In genomic region chr5:84332106-84332505, GRCh38 we compare ENCODE assay signal across 28 cellular contexts. TPM values are rescaled to one million over a fixed set of nuclear protein-coding genes. Genes with fewer than 3 reads are reported as not detected.
"Had no signal": no experiment of that assay in that cellular context is flagged by ENCODE, and none has a peak within 500 bp of the region (broad histone marks: within the 10 kb centered on the region; RNA-seq: fewer than 3 reads in every experiment).

No MANE protein-coding gene starts in this region.

- H3K27me3 Mint-ChIP-seq: naive B cell; naive thymus-derived CD8-positive, alpha-beta T cell; natural killer cell treated with Interleukin-12 subunit alpha and Interleukin-12 subunit beta and Interleukin-15 and Interleukin-18, amount 100 ng/mL, for 72 hours; stimulated activated naive B cell treated with anti-CD40 and anti-IgM and Interleukin-4, amounts not matched to agents 10 μg/mL and 1 μg/mL and 100 μg/mL, for 72 hours; stimulated activated naive CD8-positive, alpha-beta T cell treated with anti-CD3 and anti-CD28 coated beads, Interleukin-15, Interleukin-2, amounts not matched to agents 100 ng/mL and 50 ng/mL, for 24 hours; type B pancreatic cell had no signal

- H3K27ac Mint-ChIP-seq: naive B cell; naive thymus-derived CD8-positive, alpha-beta T cell; natural killer cell treated with Interleukin-12 subunit alpha and Interleukin-12 subunit beta and Interleukin-15 and Interleukin-18, amount 100 ng/mL, for 72 hours; nephron progenitor cell; stimulated activated effector memory CD8-positive, alpha-beta T cell treated with anti-CD3 and anti-CD28 coated beads, Interleukin-12 subunit alpha, Interleukin-12 subunit beta, amount 100 ng/mL, for 72 hours; stimulated activated naive B cell treated with anti-CD40 and anti-IgM and Interleukin-4, amounts not matched to agents 10 μg/mL and 1 μg/mL and 100 μg/mL, for 72 hours; stimulated activated naive CD8-positive, alpha-beta T cell treated with anti-CD3 and anti-CD28 coated beads, Interleukin-15, Interleukin-2, amounts not matched to agents 100 ng/mL and 50 ng/mL, for 24 hours; type B pancreatic cell had no signal

- H3K9me3 Mint-ChIP-seq: nephron progenitor cell, neural crest cell had no signal

- H3K4me1 Mint-ChIP-seq: naive B cell; naive thymus-derived CD8-positive, alpha-beta T cell; nephron progenitor cell; neural crest cell; stimulated activated effector memory CD8-positive, alpha-beta T cell treated with anti-CD3 and anti-CD28 coated beads, Interleukin-12 subunit alpha, Interleukin-12 subunit beta, amount 100 ng/mL, for 72 hours; stimulated activated naive B cell treated with anti-CD40 and anti-IgM and Interleukin-4, amounts not matched to agents 10 μg/mL and 1 μg/mL and 100 μg/mL, for 72 hours had no signal

- DNase-seq: naive B cell; naive thymus-derived CD8-positive, alpha-beta T cell; nephron progenitor cell; ovary; right cardiac atrium; right lobe of liver; sigmoid colon; small intestine; stimulated activated CD4-positive, alpha-beta T cell treated with anti-CD3 and anti-CD28 coated beads, Interleukin-15, amount 100 ng/mL, for 24 hours; stimulated activated CD4-positive, alpha-beta T cell treated with anti-CD3 and anti-CD28 coated beads, Interleukin-2, amount 100 ng/mL, for 24 hours; stimulated activated CD4-positive, alpha-beta T cell treated with anti-CD3 and anti-CD28 coated beads, Interleukin-2, amount 100 ng/mL, for 48 hours; stimulated activated CD4-positive, alpha-beta T cell treated with anti-CD3 and anti-CD28 coated beads, Interleukin-4, amount 100 ng/mL, for 24 hours; stimulated activated naive B cell treated with anti-CD40 and anti-IgM and Interleukin-4, amounts not matched to agents 10 μg/mL and 1 μg/mL and 100 μg/mL, for 72 hours; stimulated activated naive CD4-positive, alpha-beta T cell treated with Interleukin-2 at 50 U/mL for 16 hours; stomach; testis; transverse colon; upper lobe of right lung; uterus had no signal

- H3K4me1 ChIP-seq: parathyroid adenoma, prostate gland, right lobe of liver, sigmoid colon, stomach, suprapubic skin, testis, transverse colon, upper lobe of right lung, uterus had no signal

- H3K36me3 ChIP-seq: neutrophil, ovary, prostate gland, right lobe of liver, sigmoid colon, stomach, suprapubic skin, transverse colon, upper lobe of right lung, uterus had no signal

- H3K4me3 Mint-ChIP-seq: naive B cell; naive thymus-derived CD8-positive, alpha-beta T cell; natural killer cell treated with Interleukin-12 subunit alpha and Interleukin-12 subunit beta and Interleukin-15 and Interleukin-18, amount 100 ng/mL, for 72 hours; nephron progenitor cell; neural crest cell; stimulated activated effector memory CD8-positive, alpha-beta T cell treated with anti-CD3 and anti-CD28 coated beads, Interleukin-12 subunit alpha, Interleukin-12 subunit beta, amount 100 ng/mL, for 72 hours; stimulated activated naive B cell treated with anti-CD40 and anti-IgM and Interleukin-4, amounts not matched to agents 10 μg/mL and 1 μg/mL and 100 μg/mL, for 72 hours; stimulated activated naive CD8-positive, alpha-beta T cell treated with anti-CD3 and anti-CD28 coated beads, Interleukin-15, Interleukin-2, amounts not matched to agents 100 ng/mL and 50 ng/mL, for 24 hours; type B pancreatic cell had no signal

- H3K79me2 ChIP-seq: parathyroid adenoma had no signal

- H3K27ac ChIP-seq: neutrophil, ovary, parathyroid adenoma, prostate gland, right lobe of liver, sigmoid colon, stomach, suprapubic skin, testis, transverse colon, upper lobe of right lung, uterus had no signal

- H3K4me3 ChIP-seq: ovary, prostate gland, right lobe of liver, sigmoid colon, stomach, suprapubic skin, testis, transverse colon, upper lobe of right lung, uterus had no signal

- H3K27me3 ChIP-seq: neutrophil, ovary, right lobe of liver, sigmoid colon, stomach, suprapubic skin, testis, transverse colon, upper lobe of right lung, uterus had no signal

- H3K36me3 Mint-ChIP-seq: naive B cell; naive thymus-derived CD8-positive, alpha-beta T cell; natural killer cell treated with Interleukin-12 subunit alpha and Interleukin-12 subunit beta and Interleukin-15 and Interleukin-18, amount 100 ng/mL, for 72 hours; stimulated activated effector memory CD8-positive, alpha-beta T cell treated with anti-CD3 and anti-CD28 coated beads, Interleukin-12 subunit alpha, Interleukin-12 subunit beta, amount 100 ng/mL, for 72 hours; stimulated activated naive B cell treated with anti-CD40 and anti-IgM and Interleukin-4, amounts not matched to agents 10 μg/mL and 1 μg/mL and 100 μg/mL, for 72 hours; type B pancreatic cell had no signal

- H3K9me3 ChIP-seq: neutrophil, ovary, prostate gland, right lobe of liver, sigmoid colon, stomach, suprapubic skin, testis, upper lobe of right lung, uterus had no signal

- H2AFZ ChIP-seq: parathyroid adenoma had no signal

- ATAC-seq: naive thymus-derived CD8-positive, alpha-beta T cell; natural killer cell treated with Interleukin-12 subunit alpha and Interleukin-12 subunit beta and Interleukin-15 and Interleukin-18, amount 100 ng/mL, for 72 hours; right cardiac atrium; right lobe of liver; stimulated activated effector memory CD8-positive, alpha-beta T cell treated with anti-CD3 and anti-CD28 coated beads, Interleukin-12 subunit alpha, Interleukin-12 subunit beta, amount 100 ng/mL, for 72 hours; stimulated activated naive B cell treated with anti-CD40 and anti-IgM and Interleukin-4, amounts not matched to agents 10 μg/mL and 1 μg/mL and 100 μg/mL, for 72 hours; upper lobe of right lung had no signal

RNA-seq across cellular contexts. Expression of gene EDIL3, which starts 52.6 kb away (rescaled TPM):
- total RNA-seq: naive thymus-derived CD8-positive, alpha-beta T cell; natural killer cell treated with Interleukin-12 subunit alpha and Interleukin-12 subunit beta and Interleukin-15 and Interleukin-18, amount 100 ng/mL, for 72 hours had no signal
- polyA plus RNA-seq: naive thymus-derived CD8-positive, alpha-beta T cell had no signal
